Comparison of ENCODE assay signal across 22 cellular contexts in the genomic region with DNA sequence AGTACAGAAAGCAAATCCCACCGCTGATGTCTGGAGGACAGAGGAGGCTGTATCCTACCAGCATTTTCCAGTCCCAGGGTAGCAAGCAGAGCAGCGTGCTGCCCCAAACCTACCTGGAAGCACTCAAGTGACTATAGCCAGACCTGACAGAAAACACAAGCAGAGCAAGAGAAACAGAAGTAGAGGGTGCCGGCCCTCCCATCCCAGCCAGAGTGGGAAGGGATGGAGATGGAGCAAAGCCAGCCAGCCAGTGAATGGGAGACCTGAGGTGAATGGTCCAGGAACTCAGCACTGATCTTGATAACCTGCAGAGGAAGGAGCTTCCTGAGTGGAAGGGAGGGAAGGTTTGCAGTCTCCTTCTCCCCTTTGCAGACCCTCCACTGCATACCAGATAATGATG.
DNase-seq lines count a peak whose midpoint lies in the region; ATAC-seq and TF ChIP-seq lines count a peak whose summit lies in the region.
"Had no signal": no experiment of that assay in that cellular context is flagged by ENCODE, and none has a peak within 500 bp of the region (broad histone marks: within the 10 kb centered on the region; RNA-seq: fewer than 3 reads in every experiment).

No MANE protein-coding gene starts in this region.

- H3K27me3 Mint-ChIP-seq in brain (no peaks in the 10 kb centered on the region), nephron (ENCODE audit: low read depth) (no peaks in the 10 kb centered on the region), type B pancreatic cell (no peaks in the 10 kb centered on the region)

- TF ChIP-seq CTCF in brain (conservative IDR thresholded peaks at IDR 0.05) (no peak), nephron (IDR thresholded peaks at IDR 0.05; ENCODE audit: unreplicated experiment in 3 of 3) (no peak), type B pancreatic cell (conservative IDR thresholded peaks at IDR 0.05) (no peak)

- no peak overlapping the region for H3K4me3 Mint-ChIP-seq in brain
- H3K4me3 Mint-ChIP-seq in nephron = no peak overlapping the region
- H3K4me3 Mint-ChIP-seq in type B pancreatic cell = no peak overlapping the region
- H3K4me3 Mint-ChIP-seq: CD4-positive, alpha-beta memory T cell; H9; HFFc6 had no signal

- H3K36me3 Mint-ChIP-seq in brain (no peaks in the 10 kb centered on the region), nephron (ENCODE audit: low read depth) (no peaks in the 10 kb centered on the region), type B pancreatic cell (no peaks in the 10 kb centered on the region)
- H3K36me3 Mint-ChIP-seq: CD4-positive, alpha-beta memory T cell had no signal

- H3K9me3 Mint-ChIP-seq in brain (peaks cover 0 to 2% (median 0%) of the 10 kb centered on the region in 5 experiments), nephron (no peaks in the 10 kb centered on the region), type B pancreatic cell (no peaks in the 10 kb centered on the region)
- H3K9me3 Mint-ChIP-seq: H9, HFFc6 had no signal

- ATAC-seq in GM18873 (IDR thresholded peaks at IDR 0.05; ENCODE audit: low FRiP score, unreplicated experiment) = no peak

- DNase-seq in DMS79 treated with DMSO at 0.1 percent for 48 hours (lab: John Stamatoyannopoulos, UW) (peak; percentile 8), DMS79 (lab: John Stamatoyannopoulos, UW) (no peak), type B pancreatic cell (ENCODE audit: extremely low spot score, unreplicated experiment) (no peak), NCI-H2171 treated with DMSO at 0.1 percent for 48 hours (lab: John Stamatoyannopoulos, UW) (no peak), NCI-H1694 (lab: John Stamatoyannopoulos, UW) (no peak)
- DNase-seq: ACHN; Caco-2; CD4-positive, alpha-beta memory T cell; DMS 273 treated with DMSO at 0.1 percent for 48 hours; GF-D8; GM23248; H9; HFFc6; MG63; NCI-H1417; NCI-H187; PC-9; RPMI8226; SHP77 had no signal

- H3K4me1 Mint-ChIP-seq in brain (peaks cover 43% of the 10 kb centered on the region), nephron (peaks cover 34% of the 10 kb centered on the region), type B pancreatic cell (ENCODE audit: unreplicated experiment) (peaks cover 30% of the 10 kb centered on the region)

- H3K27ac Mint-ChIP-seq in brain (peak overlapping the region in 3 of 5 experiments; percentile 24 to 69 (median 63)), nephron (peak overlapping the region in 2 of 3 experiments; percentile 65 to 77), type B pancreatic cell (peak overlapping the region; percentile 71)
- H3K27ac Mint-ChIP-seq: CD4-positive, alpha-beta memory T cell; H9; HFFc6 had no signal
